ENCODE assay signal across 20 cellular contexts in the genomic region with DNA sequence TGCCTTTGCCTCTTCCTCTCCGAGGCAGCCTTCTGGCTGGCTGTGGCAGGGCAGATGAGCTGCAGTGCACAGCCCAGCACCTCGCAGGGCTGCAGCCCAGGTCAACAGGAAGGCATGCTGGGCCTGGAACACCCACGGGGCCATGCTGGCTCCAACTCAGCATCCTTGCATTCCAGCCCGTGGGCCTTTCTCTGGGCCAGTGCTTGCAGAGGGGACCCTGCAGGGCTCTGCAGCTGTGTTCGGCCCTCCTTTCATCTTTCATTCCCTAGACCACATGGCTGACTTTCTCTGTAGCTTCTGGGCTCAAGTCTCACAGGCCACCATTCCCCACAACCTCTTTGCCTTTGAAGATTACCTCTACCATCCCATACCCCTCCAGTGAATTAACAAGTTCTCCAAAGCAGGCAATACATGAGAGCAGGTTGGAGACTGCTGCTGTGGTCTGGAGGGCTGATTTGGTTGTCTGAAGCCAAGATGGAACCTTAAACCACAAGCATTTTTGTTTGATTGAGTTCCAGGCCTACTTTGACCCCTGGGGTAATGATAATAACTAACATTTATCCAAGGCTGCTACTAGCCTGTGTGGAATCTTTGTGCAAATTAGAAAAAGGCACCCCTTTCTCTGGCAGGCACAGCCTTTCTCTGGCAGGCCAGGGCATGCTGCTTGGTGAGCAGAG. TPM values are rescaled to one million over a fixed set of nuclear protein-coding genes. Genes with fewer than 3 reads are reported as not detected.
DNase-seq lines count a peak whose midpoint lies in the region; ATAC-seq and TF ChIP-seq lines count a peak whose summit lies in the region.
"Had no signal": no experiment of that assay in that cellular context is flagged by ENCODE, and none has a peak within 500 bp of the region (broad histone marks: within the 10 kb centered on the region; RNA-seq: fewer than 3 reads in every experiment).

No MANE protein-coding gene starts in this region.

- H2BK120ac ChIP-seq in mesenchymal stem cell (ENCODE audit: low read depth, low read length): no peak overlapping the region

- H3K36me3 Mint-ChIP-seq in brain: peaks cover 23% of the 10 kb centered on the region

- no peak for ATAC-seq in sciatic nerve
- ATAC-seq: A549, SK-N-SH treated with all-trans-retinoic acid at 6 μM for 48 hours had no signal

- H3K4me3 ChIP-seq in mesenchymal stem cell (ENCODE audit: insufficient read depth in 1 of 2, low read depth in 1 of 2, low read length in 2 of 2) (no peak overlapping the region), MG63 (no peak overlapping the region)
- H3K4me3 ChIP-seq: A549, PC-9 had no signal

- no peak overlapping the region for H2AK5ac ChIP-seq in mesenchymal stem cell (ENCODE audit: low read length, severe bottlenecking)

- H3K4me2 ChIP-seq in mesenchymal stem cell (ENCODE audit: low read length, poor library complexity, severe bottlenecking): no peak overlapping the region
- H3K4me2 ChIP-seq: A549, PC-9 had no signal

- no peak overlapping the region for H3K18ac ChIP-seq in mesenchymal stem cell (ENCODE audit: low read depth in 1 of 2, low read length in 2 of 2)

- peaks cover 63% of the 10 kb centered on the region for H3K4me1 Mint-ChIP-seq in brain

- no peak overlapping the region for H4K8ac ChIP-seq in mesenchymal stem cell (ENCODE audit: low read length)

- H3K14ac ChIP-seq in mesenchymal stem cell (ENCODE audit: low read length in 2 of 2): peak overlapping the region in 1 of 2 experiments; percentile 63

- H2AFZ ChIP-seq in mesenchymal stem cell (ENCODE audit: low read depth, low read length): no peak overlapping the region
- H2AFZ ChIP-seq: PC-9 had no signal

- H3K4me3 Mint-ChIP-seq in brain: no peak overlapping the region

- 91% methylated on average over 5 of the region's 5 CpGs for WGBS in mesenchymal stem cell

- peaks cover 22% of the 10 kb centered on the region for H3K79me1 ChIP-seq in mesenchymal stem cell (replicated peaks; ENCODE audit: low read length, poor library complexity, severe bottlenecking)

- DNase-seq in EH (ENCODE audit: low read depth) (peak; percentile 41), M059J (ENCODE audit: low read depth) (peak; percentile 41), mesenchymal stem cell (no peak), NCI-H1417 treated with DMSO at 0.1 percent for 48 hours (lab: John Stamatoyannopoulos, UW) (no peak), MG63 (no peak), sciatic nerve (ENCODE audit: low spot score) (no peak), NCI-H1105 (lab: John Stamatoyannopoulos, UW) (no peak)
- DNase-seq: C1 segment of cervical spinal cord, DMS 273 treated with DMSO at 0.1 percent for 48 hours, GF-D8, MV-4-11, NCI-H1436 treated with DMSO at 0.1 percent for 48 hours, NCI-H2029 treated with DMSO at 0.1 percent for 48 hours, NCI-H510A, PC-9, Right ventricle myocardium superior had no signal

- no peak overlapping the region for H3K23ac ChIP-seq in mesenchymal stem cell (ENCODE audit: low read length in 2 of 2)

- H3K27ac ChIP-seq in mesenchymal stem cell (ENCODE audit: low read length, poor library complexity, severe bottlenecking): peak overlapping the region; percentile 46
- H3K27ac ChIP-seq: A549, PC-9 had no signal

- no peak overlapping the region for H3K9ac ChIP-seq in mesenchymal stem cell (ENCODE audit: low read length)

- intact Hi-C loops in sciatic nerve (cut with DNase I): no loop called here

- no peaks in the 10 kb centered on the region for H3K9me3 Mint-ChIP-seq in brain

- H3K27me3 ChIP-seq in mesenchymal stem cell (ENCODE audit: control insufficient read depth in 1 of 2, insufficient read depth in 1 of 2, low read length in 2 of 2): no peaks in the 10 kb centered on the region
- H3K27me3 ChIP-seq in MG63: no peaks in the 10 kb centered on the region

- H3K9me3 ChIP-seq in mesenchymal stem cell (ENCODE audit: control insufficient read depth, low read length): no peaks in the 10 kb centered on the region
- H3K9me3 ChIP-seq in MG63: no peaks in the 10 kb centered on the region
- H3K9me3 ChIP-seq: A549 had no signal

- no peak overlapping the region for H4K91ac ChIP-seq in mesenchymal stem cell (ENCODE audit: low read length)

- no peak overlapping the region for H3K4ac ChIP-seq in mesenchymal stem cell (ENCODE audit: low read depth in 1 of 2, low read length in 2 of 2)

- H3K4me1 ChIP-seq in mesenchymal stem cell (ENCODE audit: control insufficient read depth, insufficient read depth, low read depth, low read length): peaks cover 55% of the 10 kb centered on the region

- no peak overlapping the region for H2BK15ac ChIP-seq in mesenchymal stem cell (ENCODE audit: low read depth, poor library complexity, severe bottlenecking)

- H3K36me3 ChIP-seq in mesenchymal stem cell (ENCODE audit: control insufficient read depth in 1 of 2, insufficient read depth in 2 of 2, low read depth in 1 of 2, low read length in 2 of 2) (peaks cover 40 to 42% of the 10 kb centered on the region in 2 experiments), MG63 (peaks cover 14% of the 10 kb centered on the region)

- no peak overlapping the region for H2BK5ac ChIP-seq in mesenchymal stem cell (ENCODE audit: low read depth, low read length, poor library complexity, severe bottlenecking)

- TF ChIP-seq CTCF in brain (conservative IDR thresholded peaks at IDR 0.05): no peak

- no peak overlapping the region for H2BK12ac ChIP-seq in mesenchymal stem cell (ENCODE audit: low read length in 2 of 2)

- H3K27ac Mint-ChIP-seq in brain: peak overlapping the region; percentile 19 to 81 (median 40)

- peaks cover 5% of the 10 kb centered on the region for H3K27me3 Mint-ChIP-seq in brain

RNA-seq across cellular contexts. Expression of a gene that starts 5.9 kb away (rescaled TPM):
- total RNA-seq in M059J (2014; rRNA removed; shearing (Covaris generic)): 14.1 and 24.6 TPM in 2 replicates
- 71.5 TPM for polyA plus RNA-seq in brain (ENCODE audit: insufficient read depth, low read depth, low replicate concordance)
- polyA plus RNA-seq in mesenchymal stem cell (2013, experiment 1 of 2): 6.7 TPM
- polyA plus RNA-seq in mesenchymal stem cell (2013, experiment 2 of 2): 6.8 TPM
- 4.8 and 8.8 TPM in 2 replicates for total RNA-seq in MG63 (2014; rRNA removed; shearing (Covaris generic); ENCODE audit: low replicate concordance)
- total RNA-seq in sciatic nerve: 22.6 TPM

RNA-seq across cellular contexts. Expression of a gene that starts 18.1 kb away (rescaled TPM):
- 2.5 and 4.9 TPM in 2 replicates for total RNA-seq in M059J (2014; rRNA removed; shearing (Covaris generic))
- 2.6 TPM for polyA plus RNA-seq in brain (ENCODE audit: insufficient read depth, low read depth, low replicate concordance)
- polyA plus RNA-seq in mesenchymal stem cell (2013, experiment 1 of 2): 2.3 TPM
- polyA plus RNA-seq in mesenchymal stem cell (2013, experiment 2 of 2): 2.1 TPM
- 2.6 and 2.9 TPM in 2 replicates for total RNA-seq in MG63 (2014; rRNA removed; shearing (Covaris generic); ENCODE audit: low replicate concordance)
- 24.5 TPM for total RNA-seq in sciatic nerve

RNA-seq across cellular contexts. Expression of a gene that starts 18.2 kb away (rescaled TPM):
- 162 and 196 TPM in 2 replicates for total RNA-seq in M059J (2014; rRNA removed; shearing (Covaris generic))
- polyA plus RNA-seq in brain (ENCODE audit: insufficient read depth, low read depth, low replicate concordance): 90.7 TPM
- polyA plus RNA-seq in mesenchymal stem cell (2013, experiment 1 of 2): 46.3 TPM
- 48.3 TPM for polyA plus RNA-seq in mesenchymal stem cell (2013, experiment 2 of 2)
- 138 and 139 TPM in 2 replicates for total RNA-seq in MG63 (2014; rRNA removed; shearing (Covaris generic); ENCODE audit: low replicate concordance)
- 57.8 TPM for total RNA-seq in sciatic nerve

RNA-seq across cellular contexts. Expression of a gene that starts 28.9 kb away (rescaled TPM):
- total RNA-seq in M059J (2014; rRNA removed; shearing (Covaris generic)): 231 and 422 TPM in 2 replicates
- polyA plus RNA-seq in brain (ENCODE audit: insufficient read depth, low read depth, low replicate concordance): 183 TPM
- 188 TPM for polyA plus RNA-seq in mesenchymal stem cell (2013, experiment 1 of 2)
- 185 TPM for polyA plus RNA-seq in mesenchymal stem cell (2013, experiment 2 of 2)
- 378 and 439 TPM in 2 replicates for total RNA-seq in MG63 (2014; rRNA removed; shearing (Covaris generic); ENCODE audit: low replicate concordance)
- 248 TPM for total RNA-seq in sciatic nerve

RNA-seq across cellular contexts. Expression of a gene that starts 34.7 kb away (rescaled TPM):
- total RNA-seq in M059J (2014; rRNA removed; shearing (Covaris generic)): not detected in 2 replicates
- polyA plus RNA-seq in brain (ENCODE audit: insufficient read depth, low read depth, low replicate concordance): 0.22 TPM
- 0.26 TPM for polyA plus RNA-seq in mesenchymal stem cell (2013, experiment 1 of 2)
- polyA plus RNA-seq in mesenchymal stem cell (2013, experiment 2 of 2): 0.18 TPM
- total RNA-seq in MG63 (2014; rRNA removed; shearing (Covaris generic); ENCODE audit: low replicate concordance): not detected in 2 replicates
- total RNA-seq in sciatic nerve: 1.2 TPM
- total RNA-seq: HT1080, PC-9 had no signal

Comparison
In these comparisons a context has a peak if more than half of its experiments do, and no peak if none do; other contexts are left out.
1. DNase-seq: peak in EH (single experiment) and M059J (single experiment); none in mesenchymal stem cell (single experiment), NCI-H1417 treated with DMSO at 0.1 percent for 48 hours (single experiment), MG63 (single experiment), sciatic nerve (single experiment) and NCI-H1105 (single experiment).